Comparison of ENCODE assay signal across 8 cellular contexts in genomic region chr1:219567341-219567947, GRCh38. TPM values are rescaled to one million over a fixed set of nuclear protein-coding genes. Genes with fewer than 3 reads are reported as not detected.
A peak's percentile ranks its signal among the peaks of the same experiment; 100 is the strongest.
DNase-seq lines count a peak whose midpoint lies in the region; ATAC-seq, FAIRE-seq and TF ChIP-seq lines count a peak whose summit lies in the region.

No MANE protein-coding gene starts in this region.

- no peaks in the 10 kb centered on the region for H3K36me3 ChIP-seq in vagina

- TF ChIP-seq POLR2A in vagina (IDR thresholded peaks at IDR 0.05) = no peak

- H3K27ac Mint-ChIP-seq in activated T-helper 17 cell treated with anti-CD3 and anti-CD28 coated beads, Interleukin-2, amount 50 U/mL, for 72 hours = no peak overlapping the region

- peak; percentile 64 for ATAC-seq in GM18907 (IDR thresholded peaks at IDR 0.05; ENCODE audit: unreplicated experiment)
- no peak for ATAC-seq in activated T-helper 17 cell treated with anti-CD3 and anti-CD28 coated beads, Interleukin-2, amount 50 U/mL, for 72 hours (replicated peaks)

- H3K9me3 Mint-ChIP-seq in activated T-helper 17 cell treated with anti-CD3 and anti-CD28 coated beads, Interleukin-2, amount 50 U/mL, for 72 hours = no peaks in the 10 kb centered on the region

- TF ChIP-seq CTCF in vagina (IDR thresholded peaks at IDR 0.05) = peak; percentile 13 to 55 (median 49)

- H3K4me3 Mint-ChIP-seq in activated T-helper 17 cell treated with anti-CD3 and anti-CD28 coated beads, Interleukin-2, amount 50 U/mL, for 72 hours = no peak overlapping the region

- H3K4me3 ChIP-seq in vagina = no peak overlapping the region

- DNase-seq in ACHN (peak; percentile 52), HTR-8/SVneo (ENCODE audit: insufficient read length, low spot score) (peak; percentile 13), SK-MEL-5 (ENCODE audit: low read depth, low spot score) (peak; percentile 77), globus pallidus (ENCODE audit: low spot score) (peak; percentile 27), vagina (ENCODE audit: extremely low spot score in 2 of 2) (no peak), GM19238 (ENCODE audit: insufficient read length, low spot score) (no peak)

- H3K4me1 Mint-ChIP-seq in activated T-helper 17 cell treated with anti-CD3 and anti-CD28 coated beads, Interleukin-2, amount 50 U/mL, for 72 hours = no peaks in the 10 kb centered on the region

- H3K27me3 Mint-ChIP-seq in activated T-helper 17 cell treated with anti-CD3 and anti-CD28 coated beads, Interleukin-2, amount 50 U/mL, for 72 hours = no peaks in the 10 kb centered on the region

- no peak for FAIRE-seq in HTR-8/SVneo (lab: Jason Lieb, UNC)

- H3K9me3 ChIP-seq in vagina = no peaks in the 10 kb centered on the region

- no peak overlapping the region for H3K27ac ChIP-seq in vagina

- intact Hi-C loops in vagina (cut with DNase I) = loop anchor here (10.0 kb wide), 1 partner anchor 1243 kb away; no protein-coding TSS in a partner anchor

- H3K27me3 ChIP-seq in vagina = no peaks in the 10 kb centered on the region

- in situ Hi-C loops in ACHN (cut with HindIII; ENCODE audit: low pct_ligation_motif_present, low pct_unique_long_range_greater_than_20kb, low sequenced_read_pairs) (no loop called here), SK-MEL-5 (cut with HindIII; ENCODE audit: low pct_unique_long_range_greater_than_20kb, low sequenced_read_pairs) (no loop called here)

- no peaks in the 10 kb centered on the region for H3K4me1 ChIP-seq in vagina

- no peaks in the 10 kb centered on the region for H3K36me3 Mint-ChIP-seq in activated T-helper 17 cell treated with anti-CD3 and anti-CD28 coated beads, Interleukin-2, amount 50 U/mL, for 72 hours (ENCODE audit: low read depth)

RNA-seq across cellular contexts. Expression of gene ZC3H11B, which starts 45.5 kb away (rescaled TPM):
- 0.29 TPM in 1 of 2 replicates, not detected in the other for total RNA-seq in SK-MEL-5 (2014; rRNA removed; shearing (Covaris generic))
- 0.05 TPM in 1 of 2 replicates, not detected in the other for polyA plus RNA-seq in SK-MEL-5 (2015; cell fraction: cytosol; rRNA removed)
- polyA plus RNA-seq in SK-MEL-5 (2015; cell fraction: nucleus; rRNA removed) = 0.08 and 0.64 TPM in 2 replicates
- total RNA-seq in vagina = not detected
- under 1 TPM in 1 of 2 donors, not detected in 1; 0.32 TPM for total RNA-seq in activated T-helper 17 cell treated with anti-CD3 and anti-CD28 coated beads, Interleukin-2, amount 50 U/mL, for 72 hours

Comparison
In these comparisons a context has a peak if more than half of its experiments do, and no peak if none do; other contexts are left out.
1. DNase-seq: peak in ACHN (single experiment), HTR-8/SVneo (single experiment), SK-MEL-5 (single experiment) and globus pallidus (single experiment); none in vagina (0 of 2) and GM19238 (single experiment).